ENCODE assay signal across 29 cellular contexts in the genomic region with DNA sequence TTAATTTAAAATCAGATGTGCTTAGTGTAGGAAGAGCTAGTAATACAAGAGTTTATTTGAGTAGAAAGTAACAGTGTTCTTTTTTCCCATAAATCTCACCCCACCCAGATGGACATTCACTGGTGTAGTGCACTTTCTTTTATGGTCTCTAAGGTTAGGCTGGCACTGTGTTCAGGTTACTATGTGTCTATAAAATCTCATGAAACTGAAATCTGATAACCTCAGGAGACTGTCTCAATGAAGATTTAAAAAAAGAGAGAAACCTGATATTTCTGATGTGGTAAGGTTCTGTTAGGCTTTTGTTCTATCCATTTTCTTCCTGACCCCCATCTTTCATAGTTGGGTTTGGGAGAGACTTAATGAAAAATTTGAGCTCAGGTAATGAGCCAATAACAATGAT.
"Had no signal": no experiment of that assay in that cellular context is flagged by ENCODE, and none has a peak within 500 bp of the region (broad histone marks: within the 10 kb centered on the region; RNA-seq: fewer than 3 reads in every experiment).

No MANE protein-coding gene starts in this region.

- H3K27me3 ChIP-seq: esophagus squamous epithelium, heart right ventricle, right atrium auricular region, testis, tibial artery had no signal

- H3K27ac ChIP-seq: esophagus squamous epithelium, heart right ventricle, lower lobe of right lung, prostate gland, right atrium auricular region, testis, tibial artery had no signal

- ATAC-seq: effector memory CD8-positive, alpha-beta T cell; heart right ventricle; left colon; left ventricle myocardium superior; lower lobe of right lung; naive thymus-derived CD8-positive, alpha-beta T cell; sciatic nerve had no signal

- DNase-seq: cortex of kidney; effector memory CD8-positive, alpha-beta T cell; erythroblast; esophagus squamous epithelium; foreskin melanocyte; glutamatergic neuron; heart right ventricle; hippocampal formation; immature natural killer cell; islet precursor cell; kidney glomerular epithelial cell; left colon; left ventricle myocardium superior; lower lobe of right lung; naive thymus-derived CD8-positive, alpha-beta T cell; nephron progenitor cell; nucleus accumbens; stimulated activated CD4-positive, alpha-beta T cell treated with anti-CD3 and anti-CD28 coated beads, Interleukin-12 subunit alpha, Interleukin-12 subunit beta, amount 100 ng/mL, for 4 hours; stimulated activated CD4-positive, alpha-beta T cell treated with anti-CD3 and anti-CD28 coated beads, Interleukin-1b, Interleukin-23, amount 100 ng/mL, for 48 hours; stimulated activated CD4-positive, alpha-beta T cell treated with anti-CD3 and anti-CD28 coated beads, Interleukin-4, amount 100 ng/mL, for 1 hour; stimulated activated CD8-positive, alpha-beta memory T cell treated with anti-CD3 and anti-CD28 coated beads, Interleukin-4, amount 100 ng/mL, for 48 hours; stimulated activated naive CD4-positive, alpha-beta T cell; substantia nigra; testis; tibial artery had no signal

- H3K4me1 ChIP-seq: esophagus squamous epithelium, heart right ventricle, lower lobe of right lung, prostate gland, right atrium auricular region, testis, tibial artery had no signal

- H3K9me3 ChIP-seq: esophagus squamous epithelium, lower lobe of right lung, prostate gland, testis, tibial artery had no signal

- H3K4me3 ChIP-seq: esophagus squamous epithelium, heart right ventricle, lower lobe of right lung, prostate gland, right atrium auricular region, smooth muscle cell, testis, tibial artery had no signal

- H3K36me3 ChIP-seq: esophagus squamous epithelium, heart right ventricle, lower lobe of right lung, prostate gland, right atrium auricular region, tibial artery had no signal
